1 cellular context compared by ENCODE assay signal in genomic region chr20:10604865-10605440, GRCh38.
TF ChIP-seq lines count a peak whose summit lies in the region.

No MANE protein-coding gene starts in this region.

TF ChIP-seq in IMR-90, 13 proteins besides CTCF, POLR2A, EP300 and RAD21 (continued from another document):
- no peak for TF ChIP-seq MAZ (IDR thresholded peaks at IDR 0.05; ENCODE audit: borderline replicate concordance, low read depth, low read length)
- no peak for TF ChIP-seq MAFK (IDR thresholded peaks at IDR 0.05; ENCODE audit: low read depth, low read length)
